In the genomic region with DNA sequence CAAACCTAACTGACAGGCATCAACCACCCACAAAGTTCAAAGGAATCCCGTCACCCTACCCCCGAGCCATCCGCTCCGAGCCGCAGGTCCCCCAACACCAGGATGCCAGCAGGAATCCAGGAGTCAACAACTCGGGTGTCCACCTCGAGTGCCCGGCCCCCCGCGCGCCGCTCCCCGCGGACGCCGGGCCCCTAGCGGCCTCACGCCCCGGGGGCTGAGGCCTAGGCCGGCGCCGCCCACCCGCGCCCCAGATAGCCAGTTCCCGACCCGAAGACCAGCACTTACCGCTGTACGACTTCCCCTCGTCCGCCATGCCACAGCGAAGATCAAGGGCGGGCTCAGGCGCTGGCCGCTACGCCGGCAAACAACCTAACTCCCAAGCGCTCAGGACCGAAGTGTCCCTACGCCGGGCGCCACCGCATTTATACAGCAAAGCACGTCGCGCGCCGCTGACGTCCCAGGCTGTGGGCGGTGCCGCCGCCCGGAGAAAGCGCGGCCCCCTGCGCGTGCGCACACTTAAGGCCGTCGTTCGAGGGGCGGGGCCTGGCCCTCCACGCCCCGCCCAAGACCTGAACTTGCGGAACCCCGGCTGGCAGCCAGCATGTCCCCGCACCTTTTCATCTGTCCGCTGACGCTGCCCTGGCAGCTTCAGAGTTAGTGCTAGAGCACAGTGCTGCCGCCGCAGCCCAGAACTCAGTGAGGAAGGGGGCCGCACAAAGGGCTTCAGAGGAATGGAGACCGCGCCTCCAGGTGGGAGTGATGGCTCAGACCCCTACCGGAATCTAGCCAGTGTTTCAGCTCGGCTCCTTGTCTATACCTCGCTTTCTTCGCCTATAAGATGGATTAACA, we compare ENCODE assay signal across 8 cellular contexts. TPM values are rescaled to one million over a fixed set of nuclear protein-coding genes. Genes with fewer than 3 reads are reported as not detected.
DNase-seq lines count a peak whose midpoint lies in the region; ATAC-seq and TF ChIP-seq lines count a peak whose summit lies in the region.

A gene (minus strand): TSS at position 397 of the 849 bp plus-strand sequence. CDS start 84 bp downstream, at position 313.

- DNase-seq in GM12864 (ENCODE audit: low read depth) (peak; percentile 84), NCI-H1092 treated with DMSO at 0.1 percent for 48 hours (lab: John Stamatoyannopoulos, UW) (peak; percentile 96), glomerular visceral epithelial cell (ENCODE audit: extremely low spot score) (peak; percentile 97), osteocyte (ENCODE audit: extremely low spot score, unreplicated experiment) (peak; percentile 99), thoracic aorta (ENCODE audit: low spot score) (peak; percentile 72)

- H3K36me3 ChIP-seq in thoracic aorta, result peaks cover 25% of the 10 kb centered on the region

- H3K4me3 ChIP-seq in GM12864 (ENCODE audit: low read depth, low read length) (peak within 1 kb of the TSS; percentile 61), thoracic aorta (peak within 1 kb of the TSS; percentile 98)

- TF ChIP-seq CTCF in GM12864 (IDR thresholded peaks at IDR 0.05; ENCODE audit: low read depth, low read length, missing control alignments) (peak; percentile 19), osteocyte (IDR thresholded peaks at IDR 0.05) (peak; percentile 15), thoracic aorta (IDR thresholded peaks at IDR 0.05) (no peak)

- peaks cover 12% of the 10 kb centered on the region for H3K36me3 Mint-ChIP-seq in activated naive CD4-positive, alpha-beta T cell treated with anti-CD3 and anti-CD28 coated beads, Interleukin-2, amount 50 U/mL, for 24 hours
- peaks cover 24% of the 10 kb centered on the region for H3K36me3 Mint-ChIP-seq in osteocyte (ENCODE audit: unreplicated experiment)

- peaks cover 41% of the 10 kb centered on the region for H3K4me1 Mint-ChIP-seq in activated naive CD4-positive, alpha-beta T cell treated with anti-CD3 and anti-CD28 coated beads, Interleukin-2, amount 50 U/mL, for 24 hours
- H3K4me1 Mint-ChIP-seq in osteocyte (ENCODE audit: unreplicated experiment), result peaks cover 24% of the 10 kb centered on the region

- no peaks in the 10 kb centered on the region for H3K27me3 Mint-ChIP-seq in activated naive CD4-positive, alpha-beta T cell treated with anti-CD3 and anti-CD28 coated beads, Interleukin-2, amount 50 U/mL, for 24 hours
- no peaks in the 10 kb centered on the region for H3K27me3 Mint-ChIP-seq in osteocyte (ENCODE audit: unreplicated experiment)

- H3K27ac ChIP-seq in thoracic aorta, result peak within 1 kb of the TSS; percentile 86 to 94

- H3K4me1 ChIP-seq in thoracic aorta (ENCODE audit: control insufficient read depth in 1 of 2, low read depth in 2 of 2), result peaks cover 13 to 28% of the 10 kb centered on the region in 2 donors

- H3K4me3 Mint-ChIP-seq in activated naive CD4-positive, alpha-beta T cell treated with anti-CD3 and anti-CD28 coated beads, Interleukin-2, amount 50 U/mL, for 24 hours, result peak within 1 kb of the TSS; percentile 100
- H3K4me3 Mint-ChIP-seq in osteocyte (ENCODE audit: unreplicated experiment), result peak within 1 kb of the TSS; percentile 98

- no peaks in the 10 kb centered on the region for H3K27me3 ChIP-seq in thoracic aorta (replicated peaks; ENCODE audit: insufficient read depth)

- ATAC-seq in HG02610 (IDR thresholded peaks at IDR 0.05; ENCODE audit: unreplicated experiment) (peak; percentile 81), SK-N-SH treated with all-trans-retinoic acid at 6 μM for 48 hours (peak; percentile 88), thoracic aorta (ENCODE audit: insufficient number of reproducible peaks, low FRiP score, low read depth) (peak; percentile 89)

- H3K27ac Mint-ChIP-seq in activated naive CD4-positive, alpha-beta T cell treated with anti-CD3 and anti-CD28 coated beads, Interleukin-2, amount 50 U/mL, for 24 hours, result peak within 1 kb of the TSS; percentile 100
- peak within 1 kb of the TSS; percentile 98 for H3K27ac Mint-ChIP-seq in osteocyte (ENCODE audit: unreplicated experiment)

- H3K9me3 Mint-ChIP-seq in activated naive CD4-positive, alpha-beta T cell treated with anti-CD3 and anti-CD28 coated beads, Interleukin-2, amount 50 U/mL, for 24 hours, result no peaks in the 10 kb centered on the region
- no peaks in the 10 kb centered on the region for H3K9me3 Mint-ChIP-seq in osteocyte (ENCODE audit: unreplicated experiment)

- H3K9me3 ChIP-seq in thoracic aorta, result no peaks in the 10 kb centered on the region

TF ChIP-seq in SK-N-SH treated with all-trans-retinoic acid at 6 μM for 48 hours, 23 proteins besides CTCF, POLR2A, EP300 and RAD21:
- peak; percentile 75 for TF ChIP-seq GLIS3 (CRISPR knock-in tag; IDR thresholded peaks at IDR 0.05)
- TF ChIP-seq ZNF70 (CRISPR knock-in tag; IDR thresholded peaks at IDR 0.05), result peak; percentile 14; the same call in 1 of the 2 replicates
- no peak for TF ChIP-seq TCF4 (CRISPR knock-in tag; IDR thresholded peaks at IDR 0.05; ENCODE audit: borderline replicate concordance)
- TF ChIP-seq, protein P1, sequence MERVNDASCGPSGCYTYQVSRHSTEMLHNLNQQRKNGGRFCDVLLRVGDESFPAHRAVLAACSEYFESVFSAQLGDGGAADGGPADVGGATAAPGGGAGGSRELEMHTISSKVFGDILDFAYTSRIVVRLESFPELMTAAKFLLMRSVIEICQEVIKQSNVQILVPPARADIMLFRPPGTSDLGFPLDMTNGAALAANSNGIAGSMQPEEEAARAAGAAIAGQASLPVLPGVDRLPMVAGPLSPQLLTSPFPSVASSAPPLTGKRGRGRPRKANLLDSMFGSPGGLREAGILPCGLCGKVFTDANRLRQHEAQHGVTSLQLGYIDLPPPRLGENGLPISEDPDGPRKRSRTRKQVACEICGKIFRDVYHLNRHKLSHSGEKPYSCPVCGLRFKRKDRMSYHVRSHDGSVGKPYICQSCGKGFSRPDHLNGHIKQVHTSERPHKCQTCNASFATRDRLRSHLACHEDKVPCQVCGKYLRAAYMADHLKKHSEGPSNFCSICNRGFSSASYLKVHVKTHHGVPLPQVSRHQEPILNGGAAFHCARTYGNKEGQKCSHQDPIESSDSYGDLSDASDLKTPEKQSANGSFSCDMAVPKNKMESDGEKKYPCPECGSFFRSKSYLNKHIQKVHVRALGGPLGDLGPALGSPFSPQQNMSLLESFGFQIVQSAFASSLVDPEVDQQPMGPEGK (CRISPR knock-in tag; IDR thresholded peaks at IDR 0.05; ENCODE audit: borderline replicate concordance), result 0 out of 2 replicates have a peak, but pooled peaks have one; percentile 45
- TF ChIP-seq RARB (CRISPR knock-in tag; IDR thresholded peaks at IDR 0.05), result peak; percentile 66; the same call in 1 of the 2 replicates
- peak; percentile 49; the same call in 1 of the 2 replicates for TF ChIP-seq TOX (CRISPR knock-in tag; IDR thresholded peaks at IDR 0.05; ENCODE audit: borderline replicate concordance)

RNA-seq across cellular contexts. Expression of the gene that starts here (rescaled TPM):
- total RNA-seq in osteocyte (92.4 and 97.5 TPM in 2 replicates), thoracic aorta (100 to 1,000 TPM in 1 of 2 donors, 10 to 100 TPM in 1; 82.9 to 109 TPM)

Comparison
In these comparisons a context has a peak if more than half of its experiments do, and no peak if none do; other contexts are left out.
1. Peak in every context shown above with its lines: DNase-seq, ATAC-seq, H3K4me3 ChIP-seq and H3K27ac ChIP-seq.